22 cellular contexts compared by ENCODE assay signal in genomic region chr3:79491029-79491634, GRCh38.
DNase-seq lines count a peak whose midpoint lies in the region; ATAC-seq and TF ChIP-seq lines count a peak whose summit lies in the region.
"Had no signal": no experiment of that assay in that cellular context is flagged by ENCODE, and none has a peak within 500 bp of the region (broad histone marks: within the 10 kb centered on the region; RNA-seq: fewer than 3 reads in every experiment).

No MANE protein-coding gene starts in this region.

- no peaks in the 10 kb centered on the region for H3K27me3 ChIP-seq in GM23338 (ENCODE audit: insufficient read depth)
- H3K27me3 ChIP-seq in neuron (ENCODE audit: insufficient read depth, low read length) = no peaks in the 10 kb centered on the region
- no peaks in the 10 kb centered on the region for H3K27me3 ChIP-seq in Peyer's patch
- H3K27me3 ChIP-seq: esophagus muscularis mucosa, tibial artery had no signal

- no peaks in the 10 kb centered on the region for H4K20me1 ChIP-seq in GM23338 (replicated peaks; ENCODE audit: insufficient read depth)

- peaks cover 15% of the 10 kb centered on the region for H3K4me1 Mint-ChIP-seq in GM23338
- no peaks in the 10 kb centered on the region for H3K4me1 Mint-ChIP-seq in activated naive CD8-positive, alpha-beta T cell treated with anti-CD3 and anti-CD28 coated beads, Interleukin-2, amount 50 U/mL, for 24 hours

- H2AFZ ChIP-seq in GM23338 (no peak overlapping the region), neuron (ENCODE audit: low read depth, low read length) (peak overlapping the region; percentile 40)

- H3K4me2 ChIP-seq in GM23338 = no peak overlapping the region

- H3K27ac ChIP-seq in GM23338 (ENCODE audit: low read depth) (no peak overlapping the region), Peyer's patch (no peak overlapping the region)
- H3K27ac ChIP-seq: esophagus muscularis mucosa, lower lobe of right lung, tibial artery had no signal

- no peaks in the 10 kb centered on the region for H3K9me2 ChIP-seq in GM23338 (ENCODE audit: insufficient read depth)

- H3K27ac Mint-ChIP-seq in GM23338 = no peak overlapping the region; the same call in 1 of the 2 replicates
- H3K27ac Mint-ChIP-seq in activated naive CD8-positive, alpha-beta T cell treated with anti-CD3 and anti-CD28 coated beads, Interleukin-2, amount 50 U/mL, for 24 hours = no peak overlapping the region
- H3K27ac Mint-ChIP-seq: activated CD8-positive, alpha-beta T cell treated with anti-CD3 and anti-CD28 coated beads, Interleukin-2, amount 10 ng/mL, durations not matched to agents 7 days and 5 days had no signal

- TF ChIP-seq CTCF in GM23338 (conservative IDR thresholded peaks at IDR 0.05; ENCODE audit: low read depth in 2 of 2) (no peak), Peyer's patch (IDR thresholded peaks at IDR 0.05) (no peak)

- ATAC-seq in GM23338 = peak; percentile 82
- peak; percentile 94 for ATAC-seq in SK-N-SH treated with all-trans-retinoic acid at 6 μM for 48 hours
- ATAC-seq in activated naive CD8-positive, alpha-beta T cell treated with anti-CD3 and anti-CD28 coated beads, Interleukin-2, amount 50 U/mL, for 24 hours = no peak
- ATAC-seq: activated CD8-positive, alpha-beta T cell treated with anti-CD3 and anti-CD28 coated beads, Interleukin-2, amount 10 ng/mL, durations not matched to agents 7 days and 5 days; K562 had no signal

- H3K4me1 ChIP-seq in GM23338 (ENCODE audit: insufficient read depth) (peaks cover 13% of the 10 kb centered on the region; the same call in 1 of the 2 replicates), neuron (ENCODE audit: insufficient read depth, low read length) (peaks cover 10% of the 10 kb centered on the region), Peyer's patch (no peaks in the 10 kb centered on the region)

- H3K36me3 ChIP-seq in GM23338 (ENCODE audit: insufficient read depth) (no peaks in the 10 kb centered on the region), neuron (ENCODE audit: insufficient read depth, low read length) (no peaks in the 10 kb centered on the region), Peyer's patch (no peaks in the 10 kb centered on the region)
- H3K36me3 ChIP-seq: esophagus muscularis mucosa, lower lobe of right lung, tibial artery had no signal

- no peaks in the 10 kb centered on the region for H3F3A ChIP-seq in GM23338 (replicated peaks; ENCODE audit: low read depth)

- H3K36me3 Mint-ChIP-seq in GM23338 (ENCODE audit: low read depth) = no peaks in the 10 kb centered on the region
- no peaks in the 10 kb centered on the region for H3K36me3 Mint-ChIP-seq in activated naive CD8-positive, alpha-beta T cell treated with anti-CD3 and anti-CD28 coated beads, Interleukin-2, amount 50 U/mL, for 24 hours (ENCODE audit: low read depth)

- TF ChIP-seq POLR2A in Peyer's patch (IDR thresholded peaks at IDR 0.05) = no peak

- H3K9me3 Mint-ChIP-seq in GM23338 = no peaks in the 10 kb centered on the region
- peaks cover 4% of the 10 kb centered on the region for H3K9me3 Mint-ChIP-seq in activated naive CD8-positive, alpha-beta T cell treated with anti-CD3 and anti-CD28 coated beads, Interleukin-2, amount 50 U/mL, for 24 hours

- H3K79me2 ChIP-seq in GM23338 (replicated peaks; ENCODE audit: insufficient read depth) = no peaks in the 10 kb centered on the region

- no peaks in the 10 kb centered on the region for H3K9me3 ChIP-seq in neuron (ENCODE audit: low read length)
- no peaks in the 10 kb centered on the region for H3K9me3 ChIP-seq in Peyer's patch
- H3K9me3 ChIP-seq: esophagus muscularis mucosa, lower lobe of right lung, tibial artery had no signal

- H3K4me3 ChIP-seq in GM23338 (no peak overlapping the region), neuron (ENCODE audit: low read length) (no peak overlapping the region), Peyer's patch (no peak overlapping the region)
- H3K4me3 ChIP-seq: esophagus muscularis mucosa, K562, lower lobe of right lung had no signal

- DNase-seq in GM23338 (ENCODE audit: low spot score) = peak; percentile 9
- peak; percentile 41 for DNase-seq in fibroblast of the conjunctiva (ENCODE audit: low read depth)
- no peak for DNase-seq in Peyer's patch
- no peak for DNase-seq in OCI-M1 (lab: John Stamatoyannopoulos, UW)
- DNase-seq in RPMI8226 = no peak
- DNase-seq in activated naive CD8-positive, alpha-beta T cell treated with anti-CD3 and anti-CD28 coated beads, Interleukin-2, amount 50 U/mL, for 24 hours = no peak
- DNase-seq: activated CD4-positive, CD25-positive, alpha-beta regulatory T cell treated with anti-CD3 and anti-CD28 coated beads, Interleukin-2, amount 50 U/mL, for 72 hours; activated CD8-positive, alpha-beta T cell treated with anti-CD3 and anti-CD28 coated beads, Interleukin-2, amount 10 ng/mL, durations not matched to agents 7 days and 5 days; activated T-cell treated with anti-CD3 and anti-CD28 coated beads, Interleukin-2, amount 50 U/mL, for 1 hour; cerebellar nuclear complex; effector memory CD4-positive, alpha-beta T cell; GDM1; NCI-H1694 treated with DMSO at 0.1 percent for 48 hours; small intestine; stimulated activated naive CD4-positive, alpha-beta T cell treated with Interleukin-2 at 50 U/mL for 16 hours; T1000 had no signal

- H3K4me3 Mint-ChIP-seq in GM23338 = no peak overlapping the region
- no peak overlapping the region for H3K4me3 Mint-ChIP-seq in activated naive CD8-positive, alpha-beta T cell treated with anti-CD3 and anti-CD28 coated beads, Interleukin-2, amount 50 U/mL, for 24 hours
- H3K4me3 Mint-ChIP-seq: activated CD8-positive, alpha-beta T cell treated with anti-CD3 and anti-CD28 coated beads, Interleukin-2, amount 10 ng/mL, durations not matched to agents 7 days and 5 days had no signal

- H3K27me3 Mint-ChIP-seq in GM23338 (ENCODE audit: insufficient read depth, low read depth, poor library complexity) = peaks cover 2% of the 10 kb centered on the region
- no peaks in the 10 kb centered on the region for H3K27me3 Mint-ChIP-seq in activated naive CD8-positive, alpha-beta T cell treated with anti-CD3 and anti-CD28 coated beads, Interleukin-2, amount 50 U/mL, for 24 hours

TF ChIP-seq in GM23338, 12 proteins besides CTCF, POLR2A, EP300 and RAD21:
- no peak for TF ChIP-seq EZH2phosphoT487 (IDR thresholded peaks at IDR 0.05; ENCODE audit: unreplicated experiment)

TF ChIP-seq in SK-N-SH treated with all-trans-retinoic acid at 6 μM for 48 hours, 23 proteins besides CTCF, POLR2A, EP300 and RAD21 (continues in another document):
- TF ChIP-seq ZFP30 (CRISPR knock-in tag; IDR thresholded peaks at IDR 0.05) (no peak), TOX (CRISPR knock-in tag; IDR thresholded peaks at IDR 0.05; ENCODE audit: borderline replicate concordance) (no peak), RARB (CRISPR knock-in tag; IDR thresholded peaks at IDR 0.05) (no peak), BACH2 (CRISPR knock-in tag; IDR thresholded peaks at IDR 0.05; ENCODE audit: borderline replicate concordance) (no peak), ESRRG (CRISPR knock-in tag; IDR thresholded peaks at IDR 0.05) (no peak), ZNF70 (CRISPR knock-in tag; IDR thresholded peaks at IDR 0.05) (no peak), ZNF565 (CRISPR knock-in tag; conservative IDR thresholded peaks at IDR 0.05; ENCODE audit: low read depth) (no peak), TCF4 (CRISPR knock-in tag; IDR thresholded peaks at IDR 0.05; ENCODE audit: borderline replicate concordance) (no peak), CREB5 (CRISPR knock-in tag; IDR thresholded peaks at IDR 0.05; ENCODE audit: low read depth) (no peak), CSDC2 (CRISPR knock-in tag; IDR thresholded peaks at IDR 0.05) (no peak), POU6F1 (CRISPR knock-in tag; IDR thresholded peaks at IDR 0.05; ENCODE audit: borderline replicate concordance, low read depth) (no peak), GLIS3 (CRISPR knock-in tag; IDR thresholded peaks at IDR 0.05) (no peak), ARNTL (CRISPR knock-in tag; IDR thresholded peaks at IDR 0.05; ENCODE audit: borderline replicate concordance, low read depth) (no peak), ISL1 (CRISPR knock-in tag; IDR thresholded peaks at IDR 0.05) (no peak), CSRNP3 (CRISPR knock-in tag; IDR thresholded peaks at IDR 0.05) (no peak), SNAI2 (CRISPR knock-in tag; IDR thresholded peaks at IDR 0.05) (no peak)

Comparison
In these comparisons a context has a peak if more than half of its experiments do, and no peak if none do; other contexts are left out.
1. DNase-seq: peak in GM23338 (single experiment) and fibroblast of the conjunctiva (single experiment); none in Peyer's patch (0 of 3), OCI-M1 (single experiment), RPMI8226 (single experiment) and activated naive CD8-positive, alpha-beta T cell treated with anti-CD3 and anti-CD28 coated beads, Interleukin-2, amount 50 U/mL, for 24 hours (single experiment).